10 cellular contexts compared by ENCODE assay signal in the genomic region with DNA sequence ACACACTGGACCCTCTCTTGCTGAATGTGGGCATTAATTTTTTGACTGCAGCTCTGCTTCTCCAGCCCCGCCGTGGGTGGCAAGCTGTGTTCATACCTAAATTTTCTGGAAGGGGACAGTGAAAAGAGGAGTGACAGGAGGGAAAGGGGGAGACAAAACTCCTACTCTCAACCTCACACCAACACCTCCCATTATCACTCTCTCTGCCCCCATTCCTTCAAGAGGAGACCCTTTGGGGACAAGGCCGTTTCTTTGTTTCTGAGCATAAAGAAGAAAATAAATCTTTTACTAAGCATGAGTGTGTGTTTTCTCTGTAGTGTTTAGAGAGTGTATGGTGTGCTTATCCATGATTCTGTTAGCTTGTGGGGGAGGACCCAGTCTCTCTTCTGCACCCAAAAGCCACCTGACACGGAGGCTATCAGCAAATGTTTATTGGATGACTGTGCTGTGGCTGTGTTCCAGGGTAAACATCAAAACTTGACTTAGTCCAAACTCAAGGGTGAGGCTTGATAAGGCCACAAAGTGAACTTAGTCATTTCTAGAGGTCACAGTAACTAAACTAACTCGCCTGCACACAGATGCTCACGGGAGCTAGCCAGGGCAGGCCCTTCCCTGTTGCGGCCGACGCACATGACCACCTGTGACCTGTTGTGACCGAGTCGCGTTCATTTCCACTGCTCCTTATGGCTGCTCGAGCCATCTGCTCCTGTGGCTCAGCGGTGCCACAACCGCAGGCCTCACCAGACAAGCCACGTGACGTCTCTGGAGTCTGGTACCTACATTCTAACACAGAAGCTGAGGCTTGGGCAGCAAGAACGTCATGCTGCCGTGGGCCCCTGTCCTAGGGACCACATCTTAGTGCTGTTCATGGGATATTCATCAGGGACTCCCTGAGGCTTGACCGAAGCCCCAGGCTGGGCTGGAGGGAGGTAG. TPM values are rescaled to one million over a fixed set of nuclear protein-coding genes. Genes with fewer than 3 reads are reported as not detected.
DNase-seq lines count a peak whose midpoint lies in the region; ATAC-seq, FAIRE-seq and TF ChIP-seq lines count a peak whose summit lies in the region.
"Had no signal": no experiment of that assay in that cellular context is flagged by ENCODE, and none has a peak within 500 bp of the region (broad histone marks: within the 10 kb centered on the region; RNA-seq: fewer than 3 reads in every experiment).

No MANE protein-coding gene starts in this region.

- ATAC-seq in memory B cell (ENCODE audit: low read depth) = peak; percentile 92
- no peak for ATAC-seq in GM21576 (IDR thresholded peaks at IDR 0.05; ENCODE audit: unreplicated experiment)
- no peak for ATAC-seq in GM21423 (IDR thresholded peaks at IDR 0.05; ENCODE audit: unreplicated experiment)

- no peak overlapping the region for H3K4me3 ChIP-seq in CD8-positive, alpha-beta memory T cell (ENCODE audit: low read length)
- H3K4me3 ChIP-seq in astrocyte (ENCODE audit: insufficient read depth, low read depth, low read length) = no peak overlapping the region

- H3K36me3 ChIP-seq in CD8-positive, alpha-beta memory T cell (ENCODE audit: insufficient read depth, low read length) = peaks cover 35% of the 10 kb centered on the region
- H3K36me3 ChIP-seq in astrocyte (ENCODE audit: insufficient read depth, low read length) = no peaks in the 10 kb centered on the region

- H3K79me2 ChIP-seq in astrocyte (ENCODE audit: insufficient read depth, low read length) = no peaks in the 10 kb centered on the region

- no peak for TF ChIP-seq CTCF in astrocyte (IDR thresholded peaks at IDR 0.05; ENCODE audit: insufficient read depth, low read depth, low read length)

- H3K36me3 Mint-ChIP-seq in CD8-positive, alpha-beta memory T cell = peaks cover 4 to 56% (median 8%) of the 10 kb centered on the region in 3 donors
- H3K36me3 Mint-ChIP-seq in astrocyte (ENCODE audit: low read depth, unreplicated experiment) (peaks cover 11% of the 10 kb centered on the region), memory B cell (peaks cover 16% of the 10 kb centered on the region)
- H3K36me3 Mint-ChIP-seq: activated naive CD8-positive, alpha-beta T cell had no signal

- H3K27me3 Mint-ChIP-seq in CD8-positive, alpha-beta memory T cell = peaks cover 0 to 2% of the 10 kb centered on the region in 2 donors
- H3K27me3 Mint-ChIP-seq in astrocyte (ENCODE audit: low read depth, unreplicated experiment) (peaks cover 6% of the 10 kb centered on the region), memory B cell (no peaks in the 10 kb centered on the region)
- H3K27me3 Mint-ChIP-seq: activated naive CD8-positive, alpha-beta T cell had no signal

- H3K27ac ChIP-seq in CD8-positive, alpha-beta memory T cell (ENCODE audit: low read depth, low read length) = no peak overlapping the region
- no peak overlapping the region for H3K27ac ChIP-seq in astrocyte (ENCODE audit: low read depth, low read length)

- H3K9ac ChIP-seq in astrocyte (ENCODE audit: low read length) = no peak overlapping the region

- H2AFZ ChIP-seq in astrocyte (ENCODE audit: low read depth, low read length) = no peak overlapping the region

- H3K4me3 Mint-ChIP-seq in CD8-positive, alpha-beta memory T cell = peak overlapping the region in 1 of 7 donors; percentile 23
- H3K4me3 Mint-ChIP-seq in astrocyte (ENCODE audit: unreplicated experiment) (no peak overlapping the region), memory B cell (no peak overlapping the region)
- H3K4me3 Mint-ChIP-seq: activated naive CD8-positive, alpha-beta T cell had no signal

- H3K9me3 Mint-ChIP-seq in CD8-positive, alpha-beta memory T cell = no peaks in the 10 kb centered on the region
- H3K9me3 Mint-ChIP-seq in astrocyte (ENCODE audit: unreplicated experiment) (peaks cover 3% of the 10 kb centered on the region), memory B cell (no peaks in the 10 kb centered on the region)

- POLR2A ChIA-PET in CD8-positive, alpha-beta memory T cell (lab: Charles Lee) = interaction anchor here (1.7 kb wide), 1 partner anchor 11 kb away, joined by 7 read pairs; a partner anchor contains a TSS

- FAIRE-seq in astrocyte (lab: Jason Lieb, UNC) = no peak

- CTCF ChIA-PET in CD8-positive, alpha-beta memory T cell (lab: Charles Lee) = interaction anchor here (0.7 to 1.0 kb wide), 2 partner anchors 168 to 496 kb away, joined by 3 to 4 read pairs; no protein-coding TSS in a partner anchor

- no peaks in the 10 kb centered on the region for H3K4me1 ChIP-seq in CD8-positive, alpha-beta memory T cell (ENCODE audit: insufficient read depth, low read length)
- H3K4me1 ChIP-seq in astrocyte (ENCODE audit: insufficient read depth, low read length) = peaks cover 9% of the 10 kb centered on the region

- peak in 3 of 5 donors; percentile 16 to 65 (median 28) for DNase-seq in CD8-positive, alpha-beta memory T cell
- DNase-seq in M059J (ENCODE audit: low read depth) = peak; percentile 83
- peak; percentile 44 for DNase-seq in astrocyte (ENCODE audit: low read depth)
- DNase-seq in memory B cell (ENCODE audit: low spot score in 2 of 2) = peak in 1 of 2 donors; percentile 33
- DNase-seq in midbrain (lab: John Stamatoyannopoulos, UW) = no peak
- no peak for DNase-seq in dedifferentiated amniotic fluid mesenchymal stem cell (ENCODE audit: extremely low spot score)
- DNase-seq: trophoblast cell had no signal

- H3K4me1 Mint-ChIP-seq in CD8-positive, alpha-beta memory T cell = peaks cover 13 to 50% (median 15%) of the 10 kb centered on the region in 3 donors
- H3K4me1 Mint-ChIP-seq in astrocyte (ENCODE audit: low read depth, unreplicated experiment) (no peaks in the 10 kb centered on the region), memory B cell (peaks cover 11% of the 10 kb centered on the region)

- H3K9me3 ChIP-seq in CD8-positive, alpha-beta memory T cell (ENCODE audit: low read length) = no peaks in the 10 kb centered on the region
- no peaks in the 10 kb centered on the region for H3K9me3 ChIP-seq in astrocyte (ENCODE audit: insufficient read depth, low read depth, low read length)

- H3K4me2 ChIP-seq in astrocyte (ENCODE audit: low read length) = no peak overlapping the region

- H3K27me3 ChIP-seq in CD8-positive, alpha-beta memory T cell (ENCODE audit: insufficient read depth, low read length, poor library complexity, severe bottlenecking) = no peaks in the 10 kb centered on the region
- H3K27me3 ChIP-seq in astrocyte (ENCODE audit: insufficient read depth, low read length) = no peaks in the 10 kb centered on the region

- peak overlapping the region; percentile 70 to 86 (median 79) for H3K27ac Mint-ChIP-seq in CD8-positive, alpha-beta memory T cell
- no peak overlapping the region for H3K27ac Mint-ChIP-seq in astrocyte (ENCODE audit: unreplicated experiment)
- H3K27ac Mint-ChIP-seq in memory B cell = peak overlapping the region; percentile 81
- H3K27ac Mint-ChIP-seq: activated naive CD8-positive, alpha-beta T cell had no signal

- H4K20me1 ChIP-seq in astrocyte (ENCODE audit: insufficient read depth, low read length) = no peaks in the 10 kb centered on the region

RNA-seq across cellular contexts. Expression of a gene that starts 9.8 kb away (rescaled TPM):
- total RNA-seq in CD8-positive, alpha-beta memory T cell = 10 to 100 TPM; 23.4 to 26.7 TPM
- 58.9 TPM for polyA plus RNA-seq in CD8-positive, alpha-beta memory T cell
- 15.4 and 18.7 TPM in 2 replicates for total RNA-seq in M059J (2014; rRNA removed; shearing (Covaris generic))
- 8.5 and 9.9 TPM in 2 replicates for total RNA-seq in astrocyte

RNA-seq across cellular contexts. Expression of a gene that starts 11.0 kb away (rescaled TPM):
- 100 to 1,000 TPM; 170 to 172 TPM for total RNA-seq in CD8-positive, alpha-beta memory T cell
- 69.4 TPM for polyA plus RNA-seq in CD8-positive, alpha-beta memory T cell
- 12.5 and 15.4 TPM in 2 replicates for total RNA-seq in M059J (2014; rRNA removed; shearing (Covaris generic))
- total RNA-seq in astrocyte = 6.3 and 10.3 TPM in 2 replicates

RNA-seq across cellular contexts. Expression of a gene that starts 17.5 kb away (rescaled TPM):
- total RNA-seq in CD8-positive, alpha-beta memory T cell = 10 to 100 TPM; 95.6 to 99.2 TPM
- 12.6 TPM for polyA plus RNA-seq in CD8-positive, alpha-beta memory T cell
- 12.5 and 20.8 TPM in 2 replicates for total RNA-seq in M059J (2014; rRNA removed; shearing (Covaris generic))
- total RNA-seq in astrocyte = 51.6 and 52.7 TPM in 2 replicates

RNA-seq across cellular contexts. Expression of a gene that starts 18.2 kb away (rescaled TPM):
- under 1 TPM in 1 of 2 experiments, not detected in 1; 0.09 TPM for total RNA-seq in CD8-positive, alpha-beta memory T cell
- not detected for polyA plus RNA-seq in CD8-positive, alpha-beta memory T cell
- not detected in 2 replicates for total RNA-seq in M059J (2014; rRNA removed; shearing (Covaris generic))
- total RNA-seq in astrocyte = 0.09 and 0.12 TPM in 2 replicates

RNA-seq across cellular contexts. Expression of a gene that starts 18.3 kb away (rescaled TPM):
- total RNA-seq in CD8-positive, alpha-beta memory T cell = 1 to 10 TPM; 2.4 to 2.8 TPM
- 3.0 TPM for polyA plus RNA-seq in CD8-positive, alpha-beta memory T cell
- 2.9 and 5.5 TPM in 2 replicates for total RNA-seq in M059J (2014; rRNA removed; shearing (Covaris generic))
- total RNA-seq in astrocyte = 2.2 and 3.2 TPM in 2 replicates

Comparison
In these comparisons a context has a peak if more than half of its experiments do, and no peak if none do; other contexts are left out.
1. DNase-seq: peak in CD8-positive, alpha-beta memory T cell (3 of 5), M059J (single experiment) and astrocyte (single experiment); none in midbrain (single experiment) and dedifferentiated amniotic fluid mesenchymal stem cell (single experiment).
2. RNA of a gene that starts 11.0 kb away (total RNA-seq): 170 to 172 TPM in CD8-positive, alpha-beta memory T cell; 12.5 to 15.4 TPM in M059J and 6.3 to 10.3 TPM in astrocyte; every median in the first group is over 10 times any median in the second.